In genomic region chr20:19915111-19915798, GRCh38 we compare ENCODE assay signal across 12 cellular contexts.
DNase-seq lines count a peak whose midpoint lies in the region; ATAC-seq and TF ChIP-seq lines count a peak whose summit lies in the region.
"Had no signal": no experiment of that assay in that cellular context is flagged by ENCODE, and none has a peak within 500 bp of the region (broad histone marks: within the 10 kb centered on the region; RNA-seq: fewer than 3 reads in every experiment).

No MANE protein-coding gene starts in this region.

- H3K9me3 ChIP-seq in SK-N-MC (ENCODE audit: low read depth, low read length) (no peaks in the 10 kb centered on the region), smooth muscle cell (replicated peaks; ENCODE audit: low read depth) (no peaks in the 10 kb centered on the region), MM.1S (replicated peaks; ENCODE audit: insufficient read depth, low read length) (no peaks in the 10 kb centered on the region)

- H3K4me3 ChIP-seq in SK-N-MC, result peak overlapping the region; percentile 54
- H3K4me3 ChIP-seq in smooth muscle cell, result no peak overlapping the region
- no peak overlapping the region for H3K4me3 ChIP-seq in MM.1S (ENCODE audit: low read length)

- TF ChIP-seq CTCF in smooth muscle cell (IDR thresholded peaks at IDR 0.05; ENCODE audit: borderline replicate concordance, insufficient read depth, poor library complexity, severe bottlenecking) (no peak), MM.1S (IDR thresholded peaks at IDR 0.05; ENCODE audit: low read length) (no peak)

- H3K79me2 ChIP-seq in smooth muscle cell (ENCODE audit: low read depth), result no peaks in the 10 kb centered on the region
- no peaks in the 10 kb centered on the region for H3K79me2 ChIP-seq in MM.1S (ENCODE audit: low read length)

- no peaks in the 10 kb centered on the region for H3K9me2 ChIP-seq in MM.1S (replicated peaks; ENCODE audit: insufficient read depth, low read length)

- ATAC-seq in GM21723 (IDR thresholded peaks at IDR 0.05; ENCODE audit: unreplicated experiment) (peak; percentile 39), HG03196 (IDR thresholded peaks at IDR 0.05; ENCODE audit: unreplicated experiment) (no peak)

- H3K27ac ChIP-seq in SK-N-MC (no peak overlapping the region), smooth muscle cell (ENCODE audit: low read depth) (peak overlapping the region; percentile 73), MM.1S (ENCODE audit: low read length) (no peak overlapping the region)
- H3K27ac ChIP-seq: VCaP had no signal

- H3K36me3 ChIP-seq in SK-N-MC (ENCODE audit: insufficient read depth, low read length) (no peaks in the 10 kb centered on the region), smooth muscle cell (ENCODE audit: low read depth) (no peaks in the 10 kb centered on the region), MM.1S (replicated peaks; ENCODE audit: insufficient read depth, low read length) (no peaks in the 10 kb centered on the region)

- H3K4me1 ChIP-seq in smooth muscle cell (ENCODE audit: low read depth) (no peaks in the 10 kb centered on the region), MM.1S (ENCODE audit: low read length) (no peaks in the 10 kb centered on the region)

- H4K20me1 ChIP-seq in smooth muscle cell (ENCODE audit: low read depth), result no peaks in the 10 kb centered on the region
- no peaks in the 10 kb centered on the region for H4K20me1 ChIP-seq in MM.1S (ENCODE audit: insufficient read depth, low read length)

- DNase-seq in SK-N-MC (ENCODE audit: low read depth, low spot score) (no peak), cardiac septum (ENCODE audit: low spot score) (peak; percentile 74), smooth muscle cell (lab: John Stamatoyannopoulos, UW; ENCODE audit: unreplicated experiment) (no peak), SHP77 treated with DMSO at 0.1 percent for 48 hours (lab: John Stamatoyannopoulos, UW) (no peak), nucleus accumbens (lab: John Stamatoyannopoulos, UW) (no peak), MM.1S (no peak)
- DNase-seq: activated naive CD4-positive, alpha-beta T cell treated with anti-CD3 and anti-CD28 coated beads for 36 hours; HFFc6; stimulated activated CD4-positive, alpha-beta T cell treated with anti-CD3 and anti-CD28 coated beads, Interleukin-4, amount 100 ng/mL, for 1 hour had no signal

- 85% methylated on average over 6 of the region's 6 CpGs for WGBS in smooth muscle cell (ENCODE audit: low lambda C conversion rate)

- H3K9ac ChIP-seq in SK-N-MC (ENCODE audit: insufficient read length) (no peak overlapping the region), smooth muscle cell (ENCODE audit: low read depth) (no peak overlapping the region), MM.1S (ENCODE audit: low read length) (no peak overlapping the region)

- H3F3A ChIP-seq in smooth muscle cell (ENCODE audit: low read depth), result no peaks in the 10 kb centered on the region
- H3F3A ChIP-seq in MM.1S (ENCODE audit: insufficient read depth, low read length), result no peaks in the 10 kb centered on the region

- intact Hi-C loops in cardiac septum (cut with DNase I), result no loop called here

- H3K4me2 ChIP-seq in smooth muscle cell (no peak overlapping the region), MM.1S (ENCODE audit: low read depth, low read length) (no peak overlapping the region)

- H2AFZ ChIP-seq in smooth muscle cell (ENCODE audit: low read depth) (no peak overlapping the region), MM.1S (ENCODE audit: low read length) (no peak overlapping the region)

- H3K27me3 ChIP-seq in smooth muscle cell (ENCODE audit: low read depth), result no peaks in the 10 kb centered on the region
- H3K27me3 ChIP-seq in MM.1S (replicated peaks; ENCODE audit: insufficient read depth, low read length), result no peaks in the 10 kb centered on the region
